Comparison of ENCODE assay signal across 3 cellular contexts in genomic region chr4:138473339-138473738, GRCh38.
"Had no signal": no experiment of that assay in that cellular context is flagged by ENCODE, and none has a peak within 500 bp of the region (broad histone marks: within the 10 kb centered on the region; RNA-seq: fewer than 3 reads in every experiment).

No MANE protein-coding gene starts in this region.

- DNase-seq: GDM1, GF-D8 had no signal

- ATAC-seq: GM12878 had no signal

- H3K4me3 ChIP-seq: GM12878 had no signal
